In the genomic region with DNA sequence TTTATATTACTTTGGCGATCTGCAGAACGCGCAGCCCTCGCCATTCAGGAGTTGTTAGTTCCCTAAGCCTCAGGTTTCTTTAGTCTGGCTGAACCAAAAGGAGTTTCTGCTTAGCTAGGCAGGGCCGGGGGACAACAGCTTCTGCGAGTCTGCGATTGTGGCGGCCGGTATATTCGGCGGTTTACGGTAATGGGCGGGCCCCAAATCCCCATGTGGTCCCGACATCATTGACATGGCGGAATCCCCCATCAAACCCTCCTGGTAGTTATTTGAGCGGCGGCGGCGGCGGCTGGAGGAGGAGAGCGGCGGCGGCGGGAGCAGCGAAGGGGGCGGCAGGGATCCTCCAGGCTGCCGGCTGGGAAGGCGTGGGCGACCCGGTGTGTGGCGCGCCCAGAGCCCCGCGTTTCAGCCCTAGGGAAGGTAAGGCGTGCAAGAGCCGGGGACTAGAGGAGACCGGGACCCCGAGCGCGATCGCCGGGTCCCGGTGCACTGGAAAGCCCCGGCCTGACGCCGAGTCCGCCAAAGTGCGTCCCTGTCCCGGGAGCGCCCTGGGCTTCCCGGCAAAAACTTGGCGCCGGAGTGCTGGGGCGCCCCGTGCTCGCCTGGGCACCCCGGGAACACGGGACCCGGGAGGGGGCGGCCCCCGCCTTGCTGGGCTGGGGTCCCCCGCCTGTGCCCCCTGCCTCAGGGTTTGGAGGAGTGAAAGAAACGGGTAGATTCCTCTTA, we compare ENCODE assay signal across 8 cellular contexts. TPM values are rescaled to one million over a fixed set of nuclear protein-coding genes. Genes with fewer than 3 reads are reported as not detected.
DNase-seq lines count a peak whose midpoint lies in the region; ATAC-seq and TF ChIP-seq lines count a peak whose summit lies in the region.

Gene FNDC3B, plus strand, starts transcription at position 227 of the 726 bp plus-strand sequence. CDS start 72,902 bp downstream, outside the sequence.

- peak; percentile 80 for ATAC-seq in HG03432 (IDR thresholded peaks at IDR 0.05; ENCODE audit: unreplicated experiment)

- peak within 1 kb of the TSS; percentile 98 for H3K27ac Mint-ChIP-seq in chondrocyte (ENCODE audit: unreplicated experiment)

- peaks cover 39% of the 10 kb centered on the region for H3K4me1 Mint-ChIP-seq in chondrocyte (ENCODE audit: low read depth)

- peak; percentile 84 for TF ChIP-seq POLR2A in GM19099 (IDR thresholded peaks at IDR 0.05; ENCODE audit: extremely low read depth, insufficient read length, low read depth)

- H3K4me3 Mint-ChIP-seq in chondrocyte (ENCODE audit: unreplicated experiment), result peak within 1 kb of the TSS; percentile 97

- DNase-seq in AG20443 (ENCODE audit: low spot score), result peak; percentile 92
- peak; percentile 89 for DNase-seq in NCI-H510A treated with DMSO at 0.1 percent for 48 hours (lab: John Stamatoyannopoulos, UW)
- peak; percentile 80 to 89 for DNase-seq in activated CD4-positive, alpha-beta T cell treated with anti-CD3 and anti-CD28 coated beads for 24 hours (ENCODE audit: low read depth in 2 of 2)
- DNase-seq in chondrocyte (ENCODE audit: low spot score), result peak; percentile 96
- peak; percentile 96 for DNase-seq in kidney tubule cell (ENCODE audit: low spot score)
- DNase-seq in stimulated activated CD4-positive, alpha-beta T cell treated with anti-CD3 and anti-CD28 coated beads, Interleukin-1b, Interleukin-23, amount 100 ng/mL, for 24 hours (ENCODE audit: low read depth in 4 of 4, low spot score in 1 of 4), result peak; percentile 69 to 85 (median 83)

- H3K9me3 Mint-ChIP-seq in chondrocyte (ENCODE audit: low read depth), result no peaks in the 10 kb centered on the region

- no peak for TF ChIP-seq CTCF in chondrocyte (IDR thresholded peaks at IDR 0.05)

- H3K27me3 Mint-ChIP-seq in chondrocyte (ENCODE audit: low read depth), result no peaks in the 10 kb centered on the region

- peaks cover 5% of the 10 kb centered on the region for H3K36me3 Mint-ChIP-seq in chondrocyte (ENCODE audit: low read depth)

RNA-seq across cellular contexts. Expression of gene FNDC3B, which starts in this region (rescaled TPM):
- 290 to 304 TPM (median 293 TPM) in 3 replicates for total RNA-seq in chondrocyte

Comparison
In these comparisons a context has a peak if more than half of its experiments do, and no peak if none do; other contexts are left out.
1. Peak in every context shown above with its lines: DNase-seq and ATAC-seq.